2 cellular contexts compared by ENCODE assay signal in genomic region chr3:32696523-32696922, GRCh38.
A peak's percentile ranks its signal among the peaks of the same experiment; 100 is the strongest.
TF ChIP-seq lines count a peak whose summit lies in the region.

No MANE protein-coding gene starts in this region.

TF ChIP-seq in HepG2, 621 proteins besides CTCF, POLR2A, EP300 and RAD21:
- TF ChIP-seq ZBTB1 (CRISPR knock-in tag; IDR thresholded peaks at IDR 0.05; ENCODE audit: borderline replicate concordance) (no peak), MIXL1 (CRISPR knock-in tag; IDR thresholded peaks at IDR 0.05) (no peak), GATAD2A (CRISPR knock-in tag; IDR thresholded peaks at IDR 0.05) (no peak), SP4 (CRISPR knock-in tag; IDR thresholded peaks at IDR 0.05) (no peak), MED8 (CRISPR knock-in tag; IDR thresholded peaks at IDR 0.05; ENCODE audit: insufficient replicate concordance) (no peak), CEBPZ (IDR thresholded peaks at IDR 0.05; ENCODE audit: low read length) (no peak), NRL (CRISPR knock-in tag; IDR thresholded peaks at IDR 0.05; ENCODE audit: borderline replicate concordance) (no peak)
- TF ChIP-seq, protein P1, sequence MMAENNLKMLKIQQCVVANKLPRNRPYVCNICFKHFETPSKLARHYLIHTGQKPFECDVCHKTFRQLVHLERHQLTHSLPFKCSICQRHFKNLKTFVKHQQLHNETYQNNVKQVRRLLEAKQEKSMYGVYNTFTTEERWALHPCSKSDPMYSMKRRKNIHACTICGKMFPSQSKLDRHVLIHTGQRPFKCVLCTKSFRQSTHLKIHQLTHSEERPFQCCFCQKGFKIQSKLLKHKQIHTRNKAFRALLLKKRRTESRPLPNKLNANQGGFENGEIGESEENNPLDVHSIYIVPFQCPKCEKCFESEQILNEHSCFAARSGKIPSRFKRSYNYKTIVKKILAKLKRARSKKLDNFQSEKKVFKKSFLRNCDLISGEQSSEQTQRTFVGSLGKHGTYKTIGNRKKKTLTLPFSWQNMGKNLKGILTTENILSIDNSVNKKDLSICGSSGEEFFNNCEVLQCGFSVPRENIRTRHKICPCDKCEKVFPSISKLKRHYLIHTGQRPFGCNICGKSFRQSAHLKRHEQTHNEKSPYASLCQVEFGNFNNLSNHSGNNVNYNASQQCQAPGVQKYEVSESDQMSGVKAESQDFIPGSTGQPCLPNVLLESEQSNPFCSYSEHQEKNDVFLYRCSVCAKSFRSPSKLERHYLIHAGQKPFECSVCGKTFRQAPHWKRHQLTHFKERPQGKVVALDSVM (CRISPR knock-in tag; IDR thresholded peaks at IDR 0.05): peak; percentile 66; the same call in 1 of the 2 replicates

TF ChIP-seq in K562, 482 proteins besides CTCF, POLR2A, EP300 and RAD21:
- TF ChIP-seq TCFL5 (CRISPR knock-in tag; conservative IDR thresholded peaks at IDR 0.05) (no peak), BCOR (IDR thresholded peaks at IDR 0.05) (peak; percentile 60; the same call in 1 of the 2 replicates), RBM25 (IDR thresholded peaks at IDR 0.05; ENCODE audit: low read depth, low read length, severe bottlenecking) (peak; percentile 43), KDM1A (IDR thresholded peaks at IDR 0.05) (peak in 1 of 2 experiments; percentile 57; a peak in 2 of 4 replicates)
TF ChIP-seq in K562: peak in this region for 3.
